In the genomic region with DNA sequence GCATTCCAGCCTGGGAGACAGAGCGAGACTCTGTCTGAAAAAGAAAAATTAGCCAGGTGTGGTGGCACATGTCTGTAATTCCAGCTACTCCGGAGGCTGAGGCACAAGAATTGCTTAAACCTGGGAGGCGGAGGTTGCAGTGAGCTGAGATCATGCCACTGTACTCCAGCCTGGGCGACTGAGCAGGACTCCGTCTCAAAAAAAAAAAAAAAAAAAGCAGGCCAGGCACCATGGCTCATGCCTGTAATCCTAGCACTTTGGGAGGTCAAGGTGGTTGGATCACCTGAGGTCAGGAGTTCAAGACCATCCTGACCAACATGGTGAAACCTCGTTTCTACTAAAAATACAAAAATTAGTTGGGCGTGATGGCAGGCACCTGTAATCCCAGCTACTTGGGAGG, we compare ENCODE assay signal across 7 cellular contexts. TPM values are rescaled to one million over a fixed set of nuclear protein-coding genes. Genes with fewer than 3 reads are reported as not detected.
"Had no signal": no experiment of that assay in that cellular context is flagged by ENCODE, and none has a peak within 500 bp of the region (broad histone marks: within the 10 kb centered on the region; RNA-seq: fewer than 3 reads in every experiment).

No MANE protein-coding gene starts in this region.

RNA-seq across cellular contexts. Expression of a gene that starts 8.0 kb away (rescaled TPM):
- total RNA-seq: GM23248, H4, HFFc6 had no signal
- polyA plus RNA-seq: GM23248 had no signal

RNA-seq across cellular contexts. Expression of a gene that starts 27.0 kb away (rescaled TPM):
- total RNA-seq: GM23248, GM23338, H1, H4, H7, H9, HFFc6 had no signal
- polyA plus RNA-seq: GM23248, GM23338, H1 had no signal
